Comparison of ENCODE assay signal across 8 cellular contexts in the genomic region with DNA sequence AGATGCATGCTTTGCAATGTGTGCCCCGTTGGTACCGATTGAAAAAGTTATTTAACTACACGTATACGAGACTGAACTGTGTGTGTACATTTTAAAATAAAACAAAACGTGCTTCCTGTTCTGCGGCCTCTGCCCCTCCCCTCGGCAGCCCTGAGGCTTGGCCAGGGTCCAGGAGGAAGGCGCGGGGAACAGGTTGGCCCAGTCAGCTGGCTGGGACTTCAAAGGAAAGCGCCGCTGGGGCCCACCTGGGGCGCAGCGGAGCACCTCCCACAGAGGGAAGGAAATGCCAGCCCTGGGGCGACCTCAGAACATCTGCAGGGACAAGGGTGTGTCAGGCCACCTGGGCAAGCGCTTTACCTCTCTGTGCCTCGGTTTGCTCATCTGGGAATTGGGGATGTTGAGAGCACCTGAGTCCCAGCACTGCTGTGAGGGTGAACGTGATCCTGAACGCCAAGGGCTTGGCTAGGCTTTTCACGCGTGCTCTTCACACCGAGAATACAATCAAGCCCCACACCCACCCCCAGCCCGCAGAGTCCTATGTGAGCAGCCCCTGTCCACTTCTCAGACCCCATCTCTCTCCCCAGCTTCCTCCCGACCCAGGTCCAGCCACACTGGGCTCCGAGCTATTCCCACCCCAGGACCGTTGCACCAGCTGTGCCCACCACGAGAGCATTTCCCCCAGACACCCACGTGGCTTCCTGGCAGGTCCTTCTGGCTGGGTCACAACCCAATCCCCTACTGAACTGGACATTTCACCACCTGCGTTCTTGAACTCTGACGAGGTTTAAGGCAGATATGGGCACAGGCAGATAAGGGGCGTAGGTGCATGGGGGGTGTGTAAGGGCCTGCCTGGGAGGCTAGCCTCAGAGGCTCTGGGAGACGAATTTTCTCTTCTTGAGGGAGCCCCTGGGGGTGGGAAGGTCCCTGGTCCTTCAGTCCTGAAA. TPM values are rescaled to one million over a fixed set of nuclear protein-coding genes. Genes with fewer than 3 reads are reported as not detected.
DNase-seq lines count a peak whose midpoint lies in the region; ATAC-seq and TF ChIP-seq lines count a peak whose summit lies in the region.

No MANE protein-coding gene starts in this region.

- ATAC-seq in GM18498 (IDR thresholded peaks at IDR 0.05; ENCODE audit: unreplicated experiment) (peak; percentile 82), HG02973 (IDR thresholded peaks at IDR 0.05; ENCODE audit: unreplicated experiment) (peak; percentile 66)
- peak; percentile 95 for ATAC-seq in naive thymus-derived CD4-positive, alpha-beta T cell

- H3K27ac ChIP-seq in colonic mucosa, result peak overlapping the region; percentile 78
- no peak overlapping the region for H3K27ac ChIP-seq in naive thymus-derived CD4-positive, alpha-beta T cell (ENCODE audit: low read depth, low read length)
- no peak overlapping the region for H3K27ac ChIP-seq in testis

- CTCF ChIA-PET in naive thymus-derived CD4-positive, alpha-beta T cell (lab: Charles Lee), result no interaction called here

- H3K27me3 ChIP-seq in colonic mucosa (no peaks in the 10 kb centered on the region), testis (no peaks in the 10 kb centered on the region)
- no peaks in the 10 kb centered on the region for H3K27me3 ChIP-seq in naive thymus-derived CD4-positive, alpha-beta T cell (ENCODE audit: control insufficient read depth in 2 of 2, insufficient read depth in 2 of 2, low read length in 2 of 2)

- H3K36me3 ChIP-seq in colonic mucosa (no peaks in the 10 kb centered on the region), testis (ENCODE audit: low read depth, missing control alignments) (no peaks in the 10 kb centered on the region)
- no peaks in the 10 kb centered on the region for H3K36me3 ChIP-seq in naive thymus-derived CD4-positive, alpha-beta T cell (ENCODE audit: control insufficient read depth in 2 of 3, insufficient read depth in 3 of 3, low read length in 3 of 3)

- no peak for TF ChIP-seq CTCF in colonic mucosa (IDR thresholded peaks at IDR 0.05)
- no peak for TF ChIP-seq CTCF in testis (IDR thresholded peaks at IDR 0.05)

- no peaks in the 10 kb centered on the region for H3K9me3 ChIP-seq in colonic mucosa
- no peaks in the 10 kb centered on the region for H3K9me3 ChIP-seq in naive thymus-derived CD4-positive, alpha-beta T cell (ENCODE audit: control insufficient read depth in 2 of 3, low read length in 3 of 3)
- H3K9me3 ChIP-seq in testis, result no peaks in the 10 kb centered on the region

- peak overlapping the region; percentile 50 to 90 (median 83) for H3K4me3 Mint-ChIP-seq in naive thymus-derived CD4-positive, alpha-beta T cell

- peaks cover 0 to 4% (median 0%) of the 10 kb centered on the region in 5 donors for H3K36me3 Mint-ChIP-seq in naive thymus-derived CD4-positive, alpha-beta T cell

- DNase-seq in NCI-H2029 treated with DMSO at 0.1 percent for 48 hours (lab: John Stamatoyannopoulos, UW), result peak; percentile 80
- peak; percentile 46 to 60 for DNase-seq in activated CD4-positive, alpha-beta T cell treated with anti-CD3 and anti-CD28 coated beads for 24 hours (ENCODE audit: low read depth in 2 of 2)
- DNase-seq in colonic mucosa, result peak; percentile 98
- peak; percentile 38 to 94 (median 92) for DNase-seq in naive thymus-derived CD4-positive, alpha-beta T cell
- peak; percentile 69 for DNase-seq in testis
- DNase-seq in foreskin melanocyte, result no peak

- H3K4me3 ChIP-seq in colonic mucosa (no peak overlapping the region), testis (no peak overlapping the region)
- H3K4me3 ChIP-seq in naive thymus-derived CD4-positive, alpha-beta T cell (ENCODE audit: low read length), result peak overlapping the region; percentile 29

- peaks cover 0 to 20% (median 0%) of the 10 kb centered on the region in 5 donors for H3K27me3 Mint-ChIP-seq in naive thymus-derived CD4-positive, alpha-beta T cell

- H3K27ac Mint-ChIP-seq in naive thymus-derived CD4-positive, alpha-beta T cell, result peak overlapping the region in 8 of 9 donors; percentile 57 to 85 (median 70)

- H3K9ac ChIP-seq in colonic mucosa (ENCODE audit: low read depth in 2 of 2, low read length in 2 of 2), result peak overlapping the region; percentile 7 to 39

- TF ChIP-seq POLR2A in testis (IDR thresholded peaks at IDR 0.05), result no peak

- intact Hi-C loops in colonic mucosa (cut with DNase I) (no loop called here), testis (cut with DNase I; ENCODE audit: low total_unique reads) (no loop called here)
- intact Hi-C loops in naive thymus-derived CD4-positive, alpha-beta T cell (cut with micrococcal nuclease), result loop anchor here in 1 of 2 donors (1.0 to 5.0 kb wide), 3 partner anchors 43 to 157 kb away; no protein-coding TSS in a partner anchor

- H3K4me1 ChIP-seq in colonic mucosa (peaks cover 20% of the 10 kb centered on the region), testis (peaks cover 16% of the 10 kb centered on the region)
- peaks cover 23 to 31% of the 10 kb centered on the region in 2 donors for H3K4me1 ChIP-seq in naive thymus-derived CD4-positive, alpha-beta T cell (ENCODE audit: control insufficient read depth in 2 of 2, insufficient read depth in 2 of 2, low read length in 2 of 2)

- H3K4me1 Mint-ChIP-seq in naive thymus-derived CD4-positive, alpha-beta T cell, result peaks cover 18 to 59% (median 52%) of the 10 kb centered on the region in 7 donors

- 44 to 57% methylated on average over 28 to 31 of the region's 31 CpGs for WGBS in testis, 2 donors

- POLR2A ChIA-PET in naive thymus-derived CD4-positive, alpha-beta T cell (lab: Charles Lee), result interaction anchor here (1.1 kb wide), 1 partner anchor 27 kb away, joined by 3 read pairs; no protein-coding TSS in a partner anchor

- H3K9me3 Mint-ChIP-seq in naive thymus-derived CD4-positive, alpha-beta T cell, result peaks cover 0 to 8% (median 0%) of the 10 kb centered on the region in 11 donors

RNA-seq across cellular contexts. Expression of gene NCOR2, which starts 41.9 kb away (rescaled TPM):
- total RNA-seq in colonic mucosa (100 to 1,000 TPM; 137 to 148 TPM), testis (100 to 1,000 TPM; 212 TPM)
- total RNA-seq in naive thymus-derived CD4-positive, alpha-beta T cell, result 100 to 1,000 TPM; 101 to 194 (median 112) TPM
- 10 to 100 TPM in 1 of 2 donors, 1 to 10 TPM in 1; 5.3 to 17.3 TPM for polyA plus RNA-seq in naive thymus-derived CD4-positive, alpha-beta T cell
- polyA plus RNA-seq in testis (ENCODE audit: insufficient read depth, low read depth, low replicate concordance), result 62.6 TPM
